Comparison of ENCODE assay signal across 9 cellular contexts in the genomic region with DNA sequence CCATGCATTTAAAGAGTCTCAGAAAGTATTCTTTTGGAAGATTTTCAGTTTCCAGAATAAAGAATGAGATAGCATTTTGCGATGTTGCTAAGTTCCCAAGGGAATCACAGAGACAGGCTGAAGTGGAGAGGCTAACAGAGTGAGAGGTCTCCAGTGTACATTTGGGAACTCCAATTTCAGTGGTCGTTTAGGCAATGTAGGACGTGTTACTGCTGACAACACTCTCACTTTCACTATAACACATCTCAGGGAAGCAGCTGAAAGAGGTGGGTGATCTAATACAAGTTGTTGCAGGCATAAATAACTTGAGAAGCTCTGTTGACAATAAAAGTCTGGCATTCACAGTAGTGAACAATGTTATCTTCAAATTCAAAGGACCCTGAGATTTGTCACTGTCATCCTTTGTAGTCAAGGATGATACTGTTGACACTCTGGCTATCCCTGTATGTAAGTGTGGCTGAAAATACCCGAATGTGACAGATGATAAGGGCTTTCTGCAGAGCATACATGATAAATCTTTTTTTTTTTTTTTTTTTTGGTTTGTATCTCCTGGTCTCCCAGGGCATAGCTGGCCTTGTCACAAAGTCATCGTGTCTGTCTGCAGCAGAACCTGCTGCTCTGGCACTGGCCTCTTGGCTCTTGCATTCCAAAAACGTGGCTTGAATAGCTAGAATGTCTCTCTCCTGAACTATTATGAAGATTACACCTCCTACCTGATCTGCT. TPM values are rescaled to one million over a fixed set of nuclear protein-coding genes. Genes with fewer than 3 reads are reported as not detected.
DNase-seq lines count a peak whose midpoint lies in the region; ATAC-seq and TF ChIP-seq lines count a peak whose summit lies in the region.
"Had no signal": no experiment of that assay in that cellular context is flagged by ENCODE, and none has a peak within 500 bp of the region (broad histone marks: within the 10 kb centered on the region; RNA-seq: fewer than 3 reads in every experiment).

No MANE protein-coding gene starts in this region.

- ATAC-seq in GM19025 (IDR thresholded peaks at IDR 0.05; ENCODE audit: low read depth, unreplicated experiment) (peak; percentile 36), HG03064 (IDR thresholded peaks at IDR 0.05; ENCODE audit: low read depth, unreplicated experiment) (peak; percentile 46), GM18520 (IDR thresholded peaks at IDR 0.05; ENCODE audit: unreplicated experiment) (no peak)

- no peaks in the 10 kb centered on the region for H3F3A ChIP-seq in SK-N-SH (replicated peaks; ENCODE audit: insufficient read depth)

- H2AK5ac ChIP-seq in trophoblast cell (ENCODE audit: low read length) = no peak overlapping the region

- 43% methylated on average over 6 of the region's 6 CpGs for WGBS in SK-N-SH (ENCODE audit: low lambda C conversion rate)
- no CpG with 5 or more reads among the region's 6 CpGs for WGBS in trophoblast cell (ENCODE audit: extremely low coverage, insufficient coverage, insufficient read length)

- no peaks in the 10 kb centered on the region for H3K9me2 ChIP-seq in SK-N-SH

- TF ChIP-seq EP300 in SK-N-SH (IDR thresholded peaks at IDR 0.05; ENCODE audit: borderline replicate concordance in 1 of 2, low read depth in 1 of 2, low read length in 1 of 2) = peak in 1 of 2 experiments; percentile 68; a peak in 1 of 4 replicates

- DNase-seq in SK-N-SH (peak; percentile 36), trophoblast cell (peak; percentile 23 to 72), NCI-H2107 (lab: John Stamatoyannopoulos, UW) (no peak), midbrain (lab: John Stamatoyannopoulos, UW) (no peak)
- DNase-seq in activated naive CD4-positive, alpha-beta T cell treated with anti-CD3 and anti-CD28 coated beads, Interleukin-2, amount 50 U/mL, for 16 hours = no peak
- DNase-seq: activated CD4-positive, alpha-beta T cell treated with anti-CD3 and anti-CD28 coated beads for 4 hours had no signal

- no peak for TF ChIP-seq CTCF in SK-N-SH (IDR thresholded peaks at IDR 0.05)

- H2BK12ac ChIP-seq in trophoblast cell (ENCODE audit: low read length) = no peak overlapping the region

- no peaks in the 10 kb centered on the region for H3K36me3 ChIP-seq in SK-N-SH (replicated peaks in 1 of 2; ENCODE audit: control insufficient read depth in 1 of 2, insufficient read depth in 2 of 2, low read length in 1 of 2)
- H3K36me3 ChIP-seq in trophoblast cell (ENCODE audit: control insufficient read depth in 1 of 2, insufficient read depth in 2 of 2, low read length in 2 of 2) = no peaks in the 10 kb centered on the region

- H3K27ac ChIP-seq in SK-N-SH (ENCODE audit: low read depth in 2 of 2, low read length in 1 of 2) = peak overlapping the region in 1 of 2 experiments; percentile 98; a peak in 2 of 4 replicates
- H3K27ac ChIP-seq in trophoblast cell (ENCODE audit: low read depth, low read length) = no peak overlapping the region

- H3K4me1 ChIP-seq in SK-N-SH (ENCODE audit: control insufficient read depth in 1 of 2, insufficient read depth in 2 of 2, low read depth in 1 of 2, low read length in 1 of 2) (peaks cover 19 to 28% of the 10 kb centered on the region in 2 experiments; a peak in 3 of 4 replicates), trophoblast cell (ENCODE audit: control insufficient read depth in 1 of 2, insufficient read depth in 2 of 2, low read length in 2 of 2) (peaks cover 0 to 3% of the 10 kb centered on the region in 2 experiments)

- POLR2A ChIA-PET in SK-N-SH (lab: Yijun Ruan, JAX) = interaction anchor here (0.5 to 2.6 kb wide), 7 partner anchors 55 to 80 kb away, joined by 3 to 13 read pairs (median 4); no protein-coding TSS in a partner anchor

- H3K14ac ChIP-seq in trophoblast cell (ENCODE audit: low read length) = no peak overlapping the region

- H2AFZ ChIP-seq in SK-N-SH (ENCODE audit: low read depth) (no peak overlapping the region), trophoblast cell (ENCODE audit: insufficient read depth, low read length, poor library complexity) (no peak overlapping the region)

- H2BK5ac ChIP-seq in trophoblast cell (ENCODE audit: low read depth, low read length, poor library complexity) = no peak overlapping the region

- CTCF ChIA-PET in SK-N-SH (lab: Yijun Ruan, JAX) = interaction anchor here (1.2 to 2.8 kb wide), 6 partner anchors 24 to 161 kb away, joined by 3 to 8 read pairs (median 4); no protein-coding TSS in a partner anchor

- no peak overlapping the region for H3K9ac ChIP-seq in SK-N-SH
- no peak overlapping the region for H3K9ac ChIP-seq in trophoblast cell (ENCODE audit: low read length)

- no peaks in the 10 kb centered on the region for H3K9me3 ChIP-seq in SK-N-SH
- H3K9me3 ChIP-seq in trophoblast cell (ENCODE audit: insufficient read depth, low read depth, low read length) = no peaks in the 10 kb centered on the region

- no peaks in the 10 kb centered on the region for H3K79me2 ChIP-seq in SK-N-SH (ENCODE audit: insufficient read depth)
- no peaks in the 10 kb centered on the region for H3K79me2 ChIP-seq in trophoblast cell (ENCODE audit: control insufficient read depth, insufficient read depth, low read length, poor library complexity)

- H3K18ac ChIP-seq in trophoblast cell (ENCODE audit: low read length) = no peak overlapping the region

- H4K91ac ChIP-seq in trophoblast cell (ENCODE audit: low read depth, low read length) = no peak overlapping the region

- no peak overlapping the region for H4K12ac ChIP-seq in trophoblast cell (ENCODE audit: low read depth, low read length)

- H3K4me2 ChIP-seq in SK-N-SH (peak overlapping the region; percentile 25; the same call in 1 of the 2 replicates), trophoblast cell (ENCODE audit: low read length) (no peak overlapping the region)

- H3K23ac ChIP-seq in trophoblast cell (ENCODE audit: low read length) = no peak overlapping the region

- H4K8ac ChIP-seq in trophoblast cell (ENCODE audit: low read depth, low read length) = no peak overlapping the region

- no peak overlapping the region for H3K4ac ChIP-seq in trophoblast cell (ENCODE audit: low read depth, low read length)

- H2BK120ac ChIP-seq in trophoblast cell (ENCODE audit: insufficient read depth, low read length, poor library complexity) = no peak overlapping the region

- H3K79me1 ChIP-seq in trophoblast cell (ENCODE audit: low read length) = no peaks in the 10 kb centered on the region

- H3K4me3 ChIP-seq in SK-N-SH (ENCODE audit: low read depth in 2 of 2, low read length in 1 of 2) (no peak overlapping the region), trophoblast cell (ENCODE audit: low read depth, low read length) (no peak overlapping the region)

- H3K27me3 ChIP-seq in SK-N-SH (ENCODE audit: insufficient read depth) = no peaks in the 10 kb centered on the region
- no peaks in the 10 kb centered on the region for H3K27me3 ChIP-seq in trophoblast cell (ENCODE audit: insufficient read depth, low read length)

- TF ChIP-seq RAD21 in SK-N-SH (IDR thresholded peaks at IDR 0.05; ENCODE audit: low read length) = no peak

- H4K20me1 ChIP-seq in SK-N-SH (ENCODE audit: insufficient read depth) = no peaks in the 10 kb centered on the region

TF ChIP-seq in SK-N-SH, 30 proteins besides CTCF, POLR2A, EP300 and RAD21 (continues in another document):
- TF ChIP-seq, protein P1, sequence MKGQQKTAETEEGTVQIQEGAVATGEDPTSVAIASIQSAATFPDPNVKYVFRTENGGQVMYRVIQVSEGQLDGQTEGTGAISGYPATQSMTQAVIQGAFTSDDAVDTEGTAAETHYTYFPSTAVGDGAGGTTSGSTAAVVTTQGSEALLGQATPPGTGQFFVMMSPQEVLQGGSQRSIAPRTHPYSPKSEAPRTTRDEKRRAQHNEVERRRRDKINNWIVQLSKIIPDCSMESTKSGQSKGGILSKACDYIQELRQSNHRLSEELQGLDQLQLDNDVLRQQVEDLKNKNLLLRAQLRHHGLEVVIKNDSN (IDR thresholded peaks at IDR 0.05; ENCODE audit: borderline replicate concordance, low read depth) = no peak
- no peak for TF ChIP-seq RXRA (IDR thresholded peaks at IDR 0.05; ENCODE audit: borderline replicate concordance, low read depth)
- no peak for TF ChIP-seq TEAD4 (IDR thresholded peaks at IDR 0.05; ENCODE audit: borderline replicate concordance, insufficient read depth)
- no peak for TF ChIP-seq MEF2A (IDR thresholded peaks at IDR 0.05; ENCODE audit: borderline replicate concordance, low read depth)
- no peak for TF ChIP-seq POLR2AphosphoS5 (IDR thresholded peaks at IDR 0.05; ENCODE audit: low read depth, low read length)
- TF ChIP-seq FOXJ3 (CRISPR knock-in tag; IDR thresholded peaks at IDR 0.05) = peak; percentile 81
- peak; percentile 82 for TF ChIP-seq GATA2 (CRISPR knock-in tag; IDR thresholded peaks at IDR 0.05)
- TF ChIP-seq CHD2 (IDR thresholded peaks at IDR 0.05; ENCODE audit: low read length, partially characterized antibody) = no peak
- TF ChIP-seq SMC3 (IDR thresholded peaks at IDR 0.05; ENCODE audit: low read depth, low read length) = no peak
- TF ChIP-seq GABPA (IDR thresholded peaks at IDR 0.05; ENCODE audit: low read depth) = no peak
- TF ChIP-seq, protein P2, sequence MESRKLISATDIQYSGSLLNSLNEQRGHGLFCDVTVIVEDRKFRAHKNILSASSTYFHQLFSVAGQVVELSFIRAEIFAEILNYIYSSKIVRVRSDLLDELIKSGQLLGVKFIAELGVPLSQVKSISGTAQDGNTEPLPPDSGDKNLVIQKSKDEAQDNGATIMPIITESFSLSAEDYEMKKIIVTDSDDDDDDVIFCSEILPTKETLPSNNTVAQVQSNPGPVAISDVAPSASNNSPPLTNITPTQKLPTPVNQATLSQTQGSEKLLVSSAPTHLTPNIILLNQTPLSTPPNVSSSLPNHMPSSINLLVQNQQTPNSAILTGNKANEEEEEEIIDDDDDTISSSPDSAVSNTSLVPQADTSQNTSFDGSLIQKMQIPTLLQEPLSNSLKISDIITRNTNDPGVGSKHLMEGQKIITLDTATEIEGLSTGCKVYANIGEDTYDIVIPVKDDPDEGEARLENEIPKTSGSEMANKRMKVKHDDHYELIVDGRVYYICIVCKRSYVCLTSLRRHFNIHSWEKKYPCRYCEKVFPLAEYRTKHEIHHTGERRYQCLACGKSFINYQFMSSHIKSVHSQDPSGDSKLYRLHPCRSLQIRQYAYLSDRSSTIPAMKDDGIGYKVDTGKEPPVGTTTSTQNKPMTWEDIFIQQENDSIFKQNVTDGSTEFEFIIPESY (IDR thresholded peaks at IDR 0.05; ENCODE audit: borderline replicate concordance, low read depth) = no peak
- TF ChIP-seq NFIC (IDR thresholded peaks at IDR 0.05; ENCODE audit: borderline replicate concordance) = no peak
- TF ChIP-seq FOXM1 (IDR thresholded peaks at IDR 0.05; ENCODE audit: low read depth) = no peak
- TF ChIP-seq RFX5 (IDR thresholded peaks at IDR 0.05; ENCODE audit: low read length) = no peak
- TF ChIP-seq TAF1 (IDR thresholded peaks at IDR 0.05; ENCODE audit: borderline replicate concordance, low read depth, low read length) = no peak

RNA-seq across cellular contexts. Expression of a gene that starts 50.2 kb away (rescaled TPM):
- polyA plus RNA-seq in SK-N-SH (2012; rRNA removed) = 0.16 and 0.24 TPM in 2 replicates
- 0.20 and 0.26 TPM in 2 replicates for polyA plus RNA-seq in SK-N-SH (2012; cell fraction: cytosol; rRNA removed)
- 0.13 and 0.20 TPM in 2 replicates for polyA plus RNA-seq in SK-N-SH (2012; cell fraction: nucleus; rRNA removed)
- polyA plus RNA-seq in trophoblast cell (2013) = 0.25 and 0.29 TPM in 2 replicates

Comparison
In these comparisons a context has a peak if more than half of its experiments do, and no peak if none do; other contexts are left out.
1. DNase-seq: peak in SK-N-SH (single experiment) and trophoblast cell (2 of 2); none in activated naive CD4-positive, alpha-beta T cell treated with anti-CD3 and anti-CD28 coated beads, Interleukin-2, amount 50 U/mL, for 16 hours (single experiment), NCI-H2107 (single experiment) and midbrain (single experiment).